In the genomic region with DNA sequence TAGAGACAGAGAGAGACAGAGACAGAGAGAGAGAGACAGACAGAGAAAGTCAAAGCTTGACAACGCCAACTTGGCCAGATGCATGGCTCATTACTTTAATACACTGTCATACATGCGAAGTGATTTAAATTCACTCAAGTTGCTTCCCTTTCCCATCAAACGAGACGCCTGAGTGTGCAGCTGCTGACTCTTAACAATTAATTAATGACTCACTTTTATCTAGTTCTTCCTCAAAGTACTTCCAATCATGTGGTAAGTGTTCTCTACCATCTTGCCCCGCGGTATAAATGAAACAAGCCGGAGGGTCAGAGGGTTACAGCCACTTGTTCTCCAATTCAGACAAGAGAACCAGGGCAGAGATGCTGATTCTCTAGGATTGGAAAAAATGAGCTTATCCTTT, we compare ENCODE assay signal across 20 cellular contexts.
DNase-seq lines count a peak whose midpoint lies in the region; ATAC-seq, FAIRE-seq and TF ChIP-seq lines count a peak whose summit lies in the region.
"Had no signal": no experiment of that assay in that cellular context is flagged by ENCODE, and none has a peak within 500 bp of the region (broad histone marks: within the 10 kb centered on the region; RNA-seq: fewer than 3 reads in every experiment).

No MANE protein-coding gene starts in this region.

- H3K36me3 Mint-ChIP-seq in CD14-positive monocyte (peaks cover 17 to 20% of the 10 kb centered on the region in 2 donors), memory B cell (peaks cover 8% of the 10 kb centered on the region)
- H3K36me3 Mint-ChIP-seq in activated CD8-positive, alpha-beta T cell treated with anti-CD3 and anti-CD28 coated beads, Interleukin-2, amount 10 ng/mL, durations not matched to agents 7 days and 5 days (ENCODE audit: low read depth) = peaks cover 84% of the 10 kb centered on the region

- POLR2A ChIA-PET in activated CD8-positive, alpha-beta T cell treated with anti-CD3 and anti-CD28 coated beads, Interleukin-2, amount 10 ng/mL, durations not matched to agents 7 days and 5 days (lab: Charles Lee) = no interaction called here

- DNase-seq in CD14-positive monocyte (ENCODE audit: low spot score) (peak; percentile 55), GM12891 (ENCODE audit: insufficient read length, low spot score) (no peak), memory B cell (ENCODE audit: low spot score in 2 of 2) (no peak), ascending aorta (ENCODE audit: low spot score in 2 of 2) (no peak)
- no peak for DNase-seq in activated CD8-positive, alpha-beta T cell treated with anti-CD3 and anti-CD28 coated beads, Interleukin-2, amount 10 ng/mL, durations not matched to agents 7 days and 5 days
- DNase-seq: activated gamma-delta T cell, brain microvascular endothelial cell, cortex of kidney, DMS153, H7, mammary epithelial cell, NCI-H1048, psoas muscle, spleen, SW 1271 had no signal

- peak; percentile 45 for FAIRE-seq in GM12891 (lab: Jason Lieb, UNC)
- FAIRE-seq: RCC 7860 had no signal

- peaks cover 0 to 3% of the 10 kb centered on the region in 2 donors for H3K4me1 ChIP-seq in ascending aorta
- H3K4me1 ChIP-seq: tibial artery had no signal

- intact Hi-C loops in CD14-positive monocyte (cut with micrococcal nuclease) (no loop called here), ascending aorta (cut with DNase I) (no loop called here)

- H3K27ac Mint-ChIP-seq in CD14-positive monocyte (peak overlapping the region in 5 of 7 donors; percentile 61 to 91 (median 66)), memory B cell (peak overlapping the region; percentile 3)
- H3K27ac Mint-ChIP-seq in activated CD8-positive, alpha-beta T cell treated with anti-CD3 and anti-CD28 coated beads, Interleukin-2, amount 10 ng/mL, durations not matched to agents 7 days and 5 days = peak overlapping the region; percentile 47

- H3K9me3 ChIP-seq in ascending aorta = no peaks in the 10 kb centered on the region
- H3K9me3 ChIP-seq: psoas muscle, tibial artery had no signal

- H3K27me3 Mint-ChIP-seq in CD14-positive monocyte (ENCODE audit: low read depth in 3 of 3) (peaks cover 0 to 1% (median 0%) of the 10 kb centered on the region in 3 donors), memory B cell (no peaks in the 10 kb centered on the region)
- no peaks in the 10 kb centered on the region for H3K27me3 Mint-ChIP-seq in activated CD8-positive, alpha-beta T cell treated with anti-CD3 and anti-CD28 coated beads, Interleukin-2, amount 10 ng/mL, durations not matched to agents 7 days and 5 days (ENCODE audit: low read depth)

- H3K27ac ChIP-seq in ascending aorta = no peak overlapping the region
- H3K27ac ChIP-seq: brain microvascular endothelial cell, HL-60, psoas muscle, spleen, tibial artery had no signal

- ATAC-seq in activated CD8-positive, alpha-beta T cell treated with anti-CD3 and anti-CD28 coated beads, Interleukin-2, amount 10 ng/mL, durations not matched to agents 7 days and 5 days = no peak
- ATAC-seq in memory B cell (ENCODE audit: low read depth) (no peak), HG02870 (IDR thresholded peaks at IDR 0.05; ENCODE audit: unreplicated experiment) (no peak), GM19467 (IDR thresholded peaks at IDR 0.05; ENCODE audit: unreplicated experiment) (no peak)

- peaks cover 31% of the 10 kb centered on the region for H3K4me1 Mint-ChIP-seq in CD14-positive monocyte
- H3K4me1 Mint-ChIP-seq in activated CD8-positive, alpha-beta T cell treated with anti-CD3 and anti-CD28 coated beads, Interleukin-2, amount 10 ng/mL, durations not matched to agents 7 days and 5 days (ENCODE audit: low read depth) = peaks cover 45% of the 10 kb centered on the region
- H3K4me1 Mint-ChIP-seq in memory B cell = peaks cover 29% of the 10 kb centered on the region

- TF ChIP-seq CTCF in CD14-positive monocyte (IDR thresholded peaks at IDR 0.05) = no peak
- no peak for TF ChIP-seq CTCF in ascending aorta (IDR thresholded peaks at IDR 0.05)

- no peaks in the 10 kb centered on the region for H3K27me3 ChIP-seq in ascending aorta
- H3K27me3 ChIP-seq: brain microvascular endothelial cell, spleen, tibial artery had no signal

- no peak overlapping the region for H3K4me3 ChIP-seq in ascending aorta
- H3K4me3 ChIP-seq: psoas muscle, spleen, tibial artery had no signal

- TF ChIP-seq POLR2A in GM12891 (IDR thresholded peaks at IDR 0.05; ENCODE audit: low read depth, low read length) = no peak

- H3K4me3 Mint-ChIP-seq in CD14-positive monocyte = peak overlapping the region; percentile 32 to 67
- H3K4me3 Mint-ChIP-seq in activated CD8-positive, alpha-beta T cell treated with anti-CD3 and anti-CD28 coated beads, Interleukin-2, amount 10 ng/mL, durations not matched to agents 7 days and 5 days = no peak overlapping the region
- H3K4me3 Mint-ChIP-seq in memory B cell = peak overlapping the region; percentile 6

- CTCF ChIA-PET in activated CD8-positive, alpha-beta T cell treated with anti-CD3 and anti-CD28 coated beads, Interleukin-2, amount 10 ng/mL, durations not matched to agents 7 days and 5 days (lab: Charles Lee) = no interaction called here

- H3K36me3 ChIP-seq in ascending aorta = no peaks in the 10 kb centered on the region
- H3K36me3 ChIP-seq: brain microvascular endothelial cell, tibial artery had no signal

- peaks cover 3 to 16% (median 7%) of the 10 kb centered on the region in 7 donors for H3K9me3 Mint-ChIP-seq in CD14-positive monocyte
- H3K9me3 Mint-ChIP-seq in activated CD8-positive, alpha-beta T cell treated with anti-CD3 and anti-CD28 coated beads, Interleukin-2, amount 10 ng/mL, durations not matched to agents 7 days and 5 days (ENCODE audit: insufficient read depth) = peaks cover 22% of the 10 kb centered on the region
- H3K9me3 Mint-ChIP-seq in memory B cell = no peaks in the 10 kb centered on the region

TF ChIP-seq in GM12891, 5 proteins besides CTCF, POLR2A, EP300 and RAD21:
- TF ChIP-seq POLR2AphosphoS5 (IDR thresholded peaks at IDR 0.05; ENCODE audit: low read depth, low read length) = no peak
- TF ChIP-seq POU2F2 (IDR thresholded peaks at IDR 0.05; ENCODE audit: low read depth, low read length) = no peak
- no peak for TF ChIP-seq SPI1 (IDR thresholded peaks at IDR 0.05; ENCODE audit: low read depth, low read length)
- no peak for TF ChIP-seq PAX5 (IDR thresholded peaks at IDR 0.05; ENCODE audit: insufficient read depth, low read length, severe bottlenecking)
- no peak for TF ChIP-seq TAF1 (IDR thresholded peaks at IDR 0.05; ENCODE audit: low read depth, low read length)

Comparison
In these comparisons a context has a peak if more than half of its experiments do, and no peak if none do; other contexts are left out.
1. H3K27ac Mint-ChIP-seq: peak in every context shown above with its lines; median percentile 66 in CD14-positive monocyte; 47 in activated CD8-positive, alpha-beta T cell treated with anti-CD3 and anti-CD28 coated beads, Interleukin-2, amount 10 ng/mL, durations not matched to agents 7 days and 5 days; 3 in memory B cell.